9 cellular contexts compared by ENCODE assay signal in genomic region chr2:144513388-144514100, GRCh38. TPM values are rescaled to one million over a fixed set of nuclear protein-coding genes. Genes with fewer than 3 reads are reported as not detected.
DNase-seq lines count a peak whose midpoint lies in the region; ATAC-seq, FAIRE-seq and TF ChIP-seq lines count a peak whose summit lies in the region.
"Had no signal": no experiment of that assay in that cellular context is flagged by ENCODE, and none has a peak within 500 bp of the region (broad histone marks: within the 10 kb centered on the region; RNA-seq: fewer than 3 reads in every experiment).

No MANE protein-coding gene starts in this region.

- FAIRE-seq in GM12892 (lab: Jason Lieb, UNC) = no peak
- FAIRE-seq: endometrium had no signal

- POLR2A ChIA-PET in activated CD4-positive, alpha-beta memory T cell treated with anti-CD3 and anti-CD28 coated beads, Interleukin-2, amount 10 ng/mL, durations not matched to agents 7 days and 5 days (lab: Charles Lee) = interaction anchor here (0.9 to 1.0 kb wide), 2 partner anchors 10 to 54 kb away, joined by 3 read pairs; no protein-coding TSS in a partner anchor

- no peak overlapping the region for H3K27ac Mint-ChIP-seq in activated CD4-positive, alpha-beta memory T cell treated with anti-CD3 and anti-CD28 coated beads, Interleukin-2, amount 10 ng/mL, durations not matched to agents 7 days and 5 days

- H3K27me3 ChIP-seq in lung (ENCODE audit: control insufficient read depth, insufficient read depth) = no peaks in the 10 kb centered on the region

- no peak for ATAC-seq in lung (ENCODE audit: insufficient read depth, low FRiP score)

- peak overlapping the region; percentile 69 for H3K4me3 ChIP-seq in NB4 (ENCODE audit: low read depth, low read length)
- peak overlapping the region; percentile 78 for H3K4me3 ChIP-seq in coronary artery
- H3K4me3 ChIP-seq in lung = peak overlapping the region; percentile 14

- CTCF ChIA-PET in activated CD4-positive, alpha-beta memory T cell treated with anti-CD3 and anti-CD28 coated beads, Interleukin-2, amount 10 ng/mL, durations not matched to agents 7 days and 5 days (lab: Charles Lee) = no interaction called here

- H3K27ac ChIP-seq in coronary artery = peak overlapping the region; percentile 93 to 94
- peak overlapping the region; percentile 91 to 99 for H3K27ac ChIP-seq in lung (ENCODE audit: low read depth in 1 of 2, low read length in 1 of 2)
- peak overlapping the region; percentile 99 for H3K27ac ChIP-seq in temporal lobe (ENCODE audit: low read depth, low read length)

- no peaks in the 10 kb centered on the region for H3K9me3 Mint-ChIP-seq in activated CD4-positive, alpha-beta memory T cell treated with anti-CD3 and anti-CD28 coated beads, Interleukin-2, amount 10 ng/mL, durations not matched to agents 7 days and 5 days

- TF ChIP-seq POLR2A in NB4 (IDR thresholded peaks at IDR 0.05; ENCODE audit: extremely low read depth, insufficient read length) = no peak
- TF ChIP-seq POLR2A in GM12892 (IDR thresholded peaks at IDR 0.05; ENCODE audit: low read depth, low read length) = no peak

- peaks cover 25% of the 10 kb centered on the region for H3K36me3 Mint-ChIP-seq in activated CD4-positive, alpha-beta memory T cell treated with anti-CD3 and anti-CD28 coated beads, Interleukin-2, amount 10 ng/mL, durations not matched to agents 7 days and 5 days (ENCODE audit: low read depth)

- H3K27me3 Mint-ChIP-seq in activated CD4-positive, alpha-beta memory T cell treated with anti-CD3 and anti-CD28 coated beads, Interleukin-2, amount 10 ng/mL, durations not matched to agents 7 days and 5 days = peaks cover 36% of the 10 kb centered on the region

- peaks cover 3 to 5% of the 10 kb centered on the region in 2 donors for H3K4me1 ChIP-seq in lung (ENCODE audit: control insufficient read depth in 2 of 2, insufficient read depth in 2 of 2, low read length in 2 of 2)

- peaks cover 30% of the 10 kb centered on the region for H3K4me1 Mint-ChIP-seq in activated CD4-positive, alpha-beta memory T cell treated with anti-CD3 and anti-CD28 coated beads, Interleukin-2, amount 10 ng/mL, durations not matched to agents 7 days and 5 days

- WGBS in lung, 2 donors = 24 to 37% methylated on average over 18 of the region's 18 CpGs

- H3K36me3 ChIP-seq in lung (ENCODE audit: control insufficient read depth in 2 of 2, insufficient read depth in 2 of 2, low read length in 2 of 2) = no peaks in the 10 kb centered on the region

- DNase-seq in NB4 (ENCODE audit: low read depth) (no peak), coronary artery (ENCODE audit: low spot score) (no peak), lung (ENCODE audit: low spot score) (no peak), SK-N-DZ (ENCODE audit: low spot score) (no peak), GM12892 (ENCODE audit: insufficient read length) (no peak)
- no peak for DNase-seq in activated CD4-positive, alpha-beta memory T cell treated with anti-CD3 and anti-CD28 coated beads, Interleukin-2, amount 10 ng/mL, durations not matched to agents 7 days and 5 days
- DNase-seq: NCI-H2029 had no signal

- no peak overlapping the region for H3K4me3 Mint-ChIP-seq in activated CD4-positive, alpha-beta memory T cell treated with anti-CD3 and anti-CD28 coated beads, Interleukin-2, amount 10 ng/mL, durations not matched to agents 7 days and 5 days

- H3K9me3 ChIP-seq in lung (ENCODE audit: control insufficient read depth in 2 of 2, insufficient read depth in 1 of 2, low read length in 1 of 2) = no peaks in the 10 kb centered on the region

- TF ChIP-seq CTCF in NB4 (IDR thresholded peaks at IDR 0.05; ENCODE audit: low read depth, low read length) = no peak
- TF ChIP-seq CTCF in coronary artery (IDR thresholded peaks at IDR 0.05) = no peak
- no peak for TF ChIP-seq CTCF in lung (IDR thresholded peaks at IDR 0.05; ENCODE audit: control extremely low read depth, extremely low read depth)

RNA-seq across cellular contexts. Expression of gene ZEB2, which starts 6.4 kb away (rescaled TPM):
- total RNA-seq in lung (100 to 1,000 TPM; 176 to 332 TPM), temporal lobe (283 TPM)
- polyA plus RNA-seq in lung = 10 to 100 TPM; 27.0 to 77.6 TPM
- 10 to 100 TPM; 19.4 to 20.6 TPM for total RNA-seq in activated CD4-positive, alpha-beta memory T cell treated with anti-CD3 and anti-CD28 coated beads, Interleukin-2, amount 10 ng/mL, durations not matched to agents 7 days and 5 days
- polyA plus RNA-seq in SK-N-DZ (2014; cell fraction: cytosol; rRNA removed) = 5.3 and 7.2 TPM in 2 replicates
- 3.6 and 4.5 TPM in 2 replicates for polyA plus RNA-seq in SK-N-DZ (2014; cell fraction: nucleus; rRNA removed)
- 1.4 TPM for polyA plus RNA-seq in GM12892 (2012; ENCODE audit: missing spikeins)

Comparison
In these comparisons a context has a peak if more than half of its experiments do, and no peak if none do; other contexts are left out.
1. H3K4me3 ChIP-seq: peak in every context shown above with its lines; median percentile 78 in coronary artery; 69 in NB4; 14 in lung.
2. RNA of gene ZEB2, which starts 6.4 kb away (total RNA-seq): 176 to 332 TPM in lung and 283 TPM in temporal lobe (single experiment); 19.4 to 20.6 TPM in activated CD4-positive, alpha-beta memory T cell treated with anti-CD3 and anti-CD28 coated beads, Interleukin-2, amount 10 ng/mL, durations not matched to agents 7 days and 5 days; every median in the first group is over 4 times any median in the second.
3. Peak in every context shown above with its lines, with median percentiles within 50 percentile points of each other: H3K27ac ChIP-seq.